22 cellular contexts compared by ENCODE assay signal in genomic region chr1:66292944-66293343, GRCh38.
DNase-seq lines count a peak whose midpoint lies in the region; ATAC-seq, FAIRE-seq and TF ChIP-seq lines count a peak whose summit lies in the region.
"Had no signal": no experiment of that assay in that cellular context is flagged by ENCODE, and none has a peak within 500 bp of the region (broad histone marks: within the 10 kb centered on the region; RNA-seq: fewer than 3 reads in every experiment).

No MANE protein-coding gene starts in this region.

- TF ChIP-seq CTCF in A549 (IDR thresholded peaks at IDR 0.05): no peak

- H3K36me3 Mint-ChIP-seq in T-helper 17 cell (ENCODE audit: low read depth): peaks cover 5% of the 10 kb centered on the region

- no peak for TF ChIP-seq EP300 in A549 (IDR thresholded peaks at IDR 0.05)

- H3K27ac Mint-ChIP-seq in T-helper 17 cell: no peak overlapping the region
- H3K27ac Mint-ChIP-seq: HFFc6, nephron had no signal

- H3K4me1 ChIP-seq in A549: peaks cover 81% of the 10 kb centered on the region

- H3K9me3 ChIP-seq in A549 (no peaks in the 10 kb centered on the region), T-helper 17 cell (ENCODE audit: control insufficient read depth, low read length, poor library complexity, severe bottlenecking) (no peaks in the 10 kb centered on the region)
- H3K9me3 ChIP-seq: breast epithelium, spleen had no signal

- 34% methylated on average over 3 of the region's 3 CpGs for WGBS in A549 (ENCODE audit: missing lambda C conversion rate)

- no peak for DNase-seq in A549 (ENCODE audit: low read depth in 1 of 2, low spot score in 1 of 2)
- DNase-seq in RPMI7951 (ENCODE audit: low read depth): peak; percentile 69
- peak in 32 of 51 donors; percentile 6 to 67 (median 42) for DNase-seq in hypothalamus (lab: John Stamatoyannopoulos, UW)
- DNase-seq in pons (ENCODE audit: low spot score): peak; percentile 87
- no peak for DNase-seq in T-helper 17 cell
- DNase-seq in NCI-H1436 (lab: John Stamatoyannopoulos, UW): no peak
- no peak for DNase-seq in NCI-H1105 (lab: John Stamatoyannopoulos, UW)
- DNase-seq: activated CD4-positive, alpha-beta T cell treated with anti-CD3 and anti-CD28 coated beads, Interleukin-2, amount 50 U/mL, for 1 hour; activated CD8-positive, alpha-beta memory T cell treated with anti-CD3 and anti-CD28 coated beads, Interleukin-2, amount 50 U/mL, for 4 hours; activated effector memory CD4-positive, alpha-beta T cell treated with Interleukin-2 at 50 U/mL for 16 hours; activated naive CD8-positive, alpha-beta T cell treated with anti-CD3 and anti-CD28 coated beads, Interleukin-2, amount 50 U/mL, for 24 hours; HFFc6; MM.1S; NCI-H1694 treated with DMSO at 0.1 percent for 48 hours; NCI-H774; SHP77; spleen; T-helper 1 cell had no signal

- FAIRE-seq in A549 (lab: Jason Lieb, UNC): no peak
- FAIRE-seq: GM18507 had no signal

- TF ChIP-seq RAD21 in A549 (conservative IDR thresholded peaks at IDR 0.05 in 1 of 2, IDR thresholded peaks at IDR 0.05 in 1 of 2): no peak

- no peak overlapping the region for H3K4me3 Mint-ChIP-seq in T-helper 17 cell
- H3K4me3 Mint-ChIP-seq: activated naive CD8-positive, alpha-beta T cell treated with anti-CD3 and anti-CD28 coated beads, Interleukin-2, amount 50 U/mL, for 24 hours; HFFc6; nephron had no signal

- no peak for TF ChIP-seq POLR2A in A549 (IDR thresholded peaks at IDR 0.05; ENCODE audit: low read length)

- H3K4me1 Mint-ChIP-seq in T-helper 17 cell: peaks cover 17% of the 10 kb centered on the region
- H3K4me1 Mint-ChIP-seq: nephron had no signal

- peak overlapping the region; percentile 84 for H3K27ac ChIP-seq in A549
- H3K27ac ChIP-seq: spleen had no signal

- ATAC-seq in A549: no peak
- ATAC-seq in T-helper 17 cell: no peak
- ATAC-seq in HG03025 (IDR thresholded peaks at IDR 0.05; ENCODE audit: low FRiP score, unreplicated experiment): no peak
- ATAC-seq: activated naive CD8-positive, alpha-beta T cell treated with anti-CD3 and anti-CD28 coated beads, Interleukin-2, amount 50 U/mL, for 24 hours had no signal

- POLR2A ChIA-PET in A549 (lab: Yijun Ruan, JAX): interaction anchor here (1.1 kb wide), 1 partner anchor 38 kb away, joined by 3 read pairs; no protein-coding TSS in a partner anchor

- H3K27me3 Mint-ChIP-seq in T-helper 17 cell: no peaks in the 10 kb centered on the region
- H3K27me3 Mint-ChIP-seq: activated naive CD8-positive, alpha-beta T cell treated with anti-CD3 and anti-CD28 coated beads, Interleukin-2, amount 50 U/mL, for 24 hours had no signal

- no peak overlapping the region for H3K4me3 ChIP-seq in A549
- H3K4me3 ChIP-seq: breast epithelium, spleen had no signal

- H3K4me2 ChIP-seq in A549: peak overlapping the region; percentile 64; the same call in 1 of the 3 replicates

- CTCF ChIA-PET in A549 (lab: Yijun Ruan, JAX): no interaction called here

TF ChIP-seq in A549, 52 proteins besides CTCF, POLR2A, EP300 and RAD21:
- TF ChIP-seq RARB (CRISPR knock-in tag; IDR thresholded peaks at IDR 0.05) (no peak), JUNB (IDR thresholded peaks at IDR 0.05) (0 out of 2 replicates have a peak, but pooled peaks have one; percentile 39), FOSL2 (IDR thresholded peaks at IDR 0.05) (no peak), FOSL2 (CRISPR knock-in tag; IDR thresholded peaks at IDR 0.05) (peak; percentile 8; the same call in 1 of the 2 replicates)

Comparison
In these comparisons a context has a peak if more than half of its experiments do, and no peak if none do; other contexts are left out.
1. DNase-seq: peak in RPMI7951 (single experiment), hypothalamus (32 of 51) and pons (single experiment); none in A549 (0 of 2), T-helper 17 cell (0 of 3), NCI-H1436 (single experiment) and NCI-H1105 (single experiment).